Comparison of ENCODE assay signal across 8 cellular contexts in genomic region chr12:53047221-53048032, GRCh38. TPM values are rescaled to one million over a fixed set of nuclear protein-coding genes. Genes with fewer than 3 reads are reported as not detected.
DNase-seq lines count a peak whose midpoint lies in the region; ATAC-seq and TF ChIP-seq lines count a peak whose summit lies in the region.

No MANE protein-coding gene starts in this region.

- H3K4me1 Mint-ChIP-seq in CD14-positive monocyte, result peaks cover 15% of the 10 kb centered on the region

- peaks cover 0 to 5% of the 10 kb centered on the region in 2 donors for H3K36me3 Mint-ChIP-seq in CD14-positive monocyte

- no peak for DNase-seq in CD14-positive monocyte (ENCODE audit: low spot score)
- DNase-seq in HUDEP-2 (lab: John Stamatoyannopoulos, UW; ENCODE audit: unreplicated experiment in 76 of 76), result peak in 45 of 76 experiments; percentile 15 to 72 (median 40)
- peak; percentile 93 for DNase-seq in left ventricle myocardium superior
- DNase-seq in psoas muscle, result peak; percentile 88 to 91
- peak; percentile 82 to 86 for DNase-seq in uterus

- peak; percentile 62 for TF ChIP-seq POLR2A in uterus (IDR thresholded peaks at IDR 0.05)

- peak overlapping the region; percentile 86 for H3K4me3 ChIP-seq in psoas muscle
- peak overlapping the region; percentile 69 to 70 for H3K4me3 ChIP-seq in uterus

- H3K9me3 Mint-ChIP-seq in CD14-positive monocyte, result peaks cover 0 to 7% (median 0%) of the 10 kb centered on the region in 7 donors

- H3K27me3 ChIP-seq in psoas muscle (ENCODE audit: insufficient read depth in 3 of 3, low read length in 2 of 3) (no peaks in the 10 kb centered on the region), uterus (no peaks in the 10 kb centered on the region)

- peaks cover 24 to 44% (median 25%) of the 10 kb centered on the region in 3 donors for H3K27me3 Mint-ChIP-seq in CD14-positive monocyte (ENCODE audit: low read depth in 3 of 3)

- WGBS in adipose tissue, 3 donors, result 1 to 2% (median 2%) methylated on average over 27 to 85 of the region's 94 CpGs
- 0 to 1% (median 0%) methylated on average over 12 to 66 of the region's 94 CpGs for WGBS in psoas muscle, 3 donors

- H3K27ac ChIP-seq in adipose tissue (ENCODE audit: low read depth, low read length), result peak overlapping the region; percentile 90
- peak overlapping the region; percentile 98 for H3K27ac ChIP-seq in psoas muscle
- H3K27ac ChIP-seq in uterus, result peak overlapping the region; percentile 99

- peaks cover 0 to 4% of the 10 kb centered on the region in 2 donors for H3K36me3 ChIP-seq in psoas muscle (ENCODE audit: insufficient read depth in 1 of 2, low read depth in 1 of 2)
- H3K36me3 ChIP-seq in uterus, result no peaks in the 10 kb centered on the region

- intact Hi-C loops in CD14-positive monocyte (cut with micrococcal nuclease), result loop anchor here in 1 of 2 donors (10.0 kb wide), 1 partner anchor 47 kb away; the partner anchor contains the start of gene IGFBP6
- intact Hi-C loops in left ventricle myocardium superior (cut with micrococcal nuclease), result no loop called here
- intact Hi-C loops in psoas muscle (cut with DNase I), result loop anchor here in 1 of 2 donors (5.0 kb wide), 1 partner anchor 40 kb away; the partner anchor contains the start of gene EIF4B
- intact Hi-C loops in uterus (cut with DNase I; ENCODE audit: low total_unique reads), result no loop called here

- H3K4me1 ChIP-seq in psoas muscle (peaks cover 45% of the 10 kb centered on the region), uterus (peaks cover 0 to 20% of the 10 kb centered on the region in 2 donors)

- ATAC-seq in GM19455 (IDR thresholded peaks at IDR 0.05; ENCODE audit: unreplicated experiment) (peak; percentile 66), SK-N-SH treated with all-trans-retinoic acid at 6 μM for 48 hours (peak; percentile 26), left ventricle myocardium superior (peak; percentile 17), psoas muscle (peak; percentile 19 to 46 (median 28))

- H3K9me3 ChIP-seq in psoas muscle (no peaks in the 10 kb centered on the region), uterus (no peaks in the 10 kb centered on the region)

- peak overlapping the region; percentile 51 to 61 for H3K4me3 Mint-ChIP-seq in CD14-positive monocyte

- no peak overlapping the region for H3K27ac Mint-ChIP-seq in CD14-positive monocyte

- peak; percentile 31 for TF ChIP-seq CTCF in CD14-positive monocyte (IDR thresholded peaks at IDR 0.05)
- TF ChIP-seq CTCF in psoas muscle (IDR thresholded peaks at IDR 0.05), result peak; percentile 48
- TF ChIP-seq CTCF in uterus (IDR thresholded peaks at IDR 0.05), result peak in 3 of 4 experiments; percentile 27 to 53 (median 51)

TF ChIP-seq in SK-N-SH treated with all-trans-retinoic acid at 6 μM for 48 hours, 23 proteins besides CTCF, POLR2A, EP300 and RAD21:
- TF ChIP-seq PATZ1 (CRISPR knock-in tag; IDR thresholded peaks at IDR 0.05; ENCODE audit: borderline replicate concordance) (peak; percentile 54; the same call in 1 of the 2 replicates), CREB5 (CRISPR knock-in tag; IDR thresholded peaks at IDR 0.05; ENCODE audit: low read depth) (no peak)

RNA-seq across cellular contexts. Expression of gene TNS2, which starts 2.4 kb away (rescaled TPM):
- under 1 TPM; 0.36 to 0.43 TPM for polyA plus RNA-seq in CD14-positive monocyte
- 100 to 1,000 TPM in 2 of 3 donors, 10 to 100 TPM in 1; 53.4 to 562 (median 225) TPM for polyA plus RNA-seq in adipose tissue
- total RNA-seq in left ventricle myocardium superior, result 120 TPM
- total RNA-seq in psoas muscle, result 100 to 1,000 TPM in 1 of 4 donors, 10 to 100 TPM in 3; 39.4 to 132 (median 70.7) TPM
- 10 to 100 TPM; 37.7 to 48.9 (median 47.1) TPM for polyA plus RNA-seq in psoas muscle
- 100 to 1,000 TPM in 2 of 4 donors, 10 to 100 TPM in 2; 64.0 to 394 (median 112) TPM for total RNA-seq in uterus

RNA-seq across cellular contexts. Expression of gene SPRYD3, which starts 31.8 kb away (rescaled TPM):
- polyA plus RNA-seq in CD14-positive monocyte, result 10 to 100 TPM; 21.8 to 26.9 TPM
- polyA plus RNA-seq in adipose tissue, result 10 to 100 TPM; 26.9 to 66.7 (median 29.8) TPM
- 39.8 TPM for total RNA-seq in left ventricle myocardium superior
- total RNA-seq in psoas muscle, result 10 to 100 TPM; 19.7 to 22.6 (median 21.7) TPM
- polyA plus RNA-seq in psoas muscle, result 10 to 100 TPM; 16.5 to 49.1 (median 34.2) TPM
- total RNA-seq in uterus, result 10 to 100 TPM; 15.9 to 75.5 (median 28.9) TPM

RNA-seq across cellular contexts. Expression of gene EIF4B, which starts 41.2 kb away (rescaled TPM):
- 10 to 100 TPM; 41.2 to 58.6 TPM for polyA plus RNA-seq in CD14-positive monocyte
- polyA plus RNA-seq in adipose tissue, result 100 to 1,000 TPM; 216 to 308 (median 253) TPM
- total RNA-seq in left ventricle myocardium superior, result 513 TPM
- total RNA-seq in psoas muscle, result 100 to 1,000 TPM; 565 to 669 (median 617) TPM
- polyA plus RNA-seq in psoas muscle, result 100 to 1,000 TPM; 150 to 304 (median 207) TPM
- 1,000 to 10,000 TPM in 1 of 4 donors, 100 to 1,000 TPM in 3; 388 to 1,076 (median 585) TPM for total RNA-seq in uterus

RNA-seq across cellular contexts. Expression of gene IGFBP6, which starts 50.0 kb away (rescaled TPM):
- polyA plus RNA-seq in CD14-positive monocyte (not detected), adipose tissue (100 to 1,000 TPM in 1 of 3 donors, 10 to 100 TPM in 2; 21.8 to 437 (median 83.9) TPM), psoas muscle (10 to 100 TPM; 23.9 to 27.0 (median 25.5) TPM)
- total RNA-seq in left ventricle myocardium superior (45.5 TPM), psoas muscle (10 to 100 TPM in 3 of 4 donors, 1 to 10 TPM in 1; 6.4 to 21.3 (median 18.1) TPM), uterus (100 to 1,000 TPM in 3 of 4 donors, 10 to 100 TPM in 1; 48.7 to 762 (median 252) TPM)

RNA-seq across cellular contexts. Expression of gene SOAT2, which starts 55.9 kb away (rescaled TPM):
- polyA plus RNA-seq in CD14-positive monocyte, result not detected
- polyA plus RNA-seq in adipose tissue, result under 1 TPM in 2 of 3 donors, not detected in 1; 0.08 to 0.09 TPM
- 0.12 TPM for total RNA-seq in left ventricle myocardium superior
- not detected for total RNA-seq in psoas muscle
- polyA plus RNA-seq in psoas muscle, result under 1 TPM; 0.05 to 0.07 (median 0.07) TPM
- total RNA-seq in uterus, result under 1 TPM in 1 of 4 donors, not detected in 3; 0.82 TPM
